8 cellular contexts compared by ENCODE assay signal in the genomic region with DNA sequence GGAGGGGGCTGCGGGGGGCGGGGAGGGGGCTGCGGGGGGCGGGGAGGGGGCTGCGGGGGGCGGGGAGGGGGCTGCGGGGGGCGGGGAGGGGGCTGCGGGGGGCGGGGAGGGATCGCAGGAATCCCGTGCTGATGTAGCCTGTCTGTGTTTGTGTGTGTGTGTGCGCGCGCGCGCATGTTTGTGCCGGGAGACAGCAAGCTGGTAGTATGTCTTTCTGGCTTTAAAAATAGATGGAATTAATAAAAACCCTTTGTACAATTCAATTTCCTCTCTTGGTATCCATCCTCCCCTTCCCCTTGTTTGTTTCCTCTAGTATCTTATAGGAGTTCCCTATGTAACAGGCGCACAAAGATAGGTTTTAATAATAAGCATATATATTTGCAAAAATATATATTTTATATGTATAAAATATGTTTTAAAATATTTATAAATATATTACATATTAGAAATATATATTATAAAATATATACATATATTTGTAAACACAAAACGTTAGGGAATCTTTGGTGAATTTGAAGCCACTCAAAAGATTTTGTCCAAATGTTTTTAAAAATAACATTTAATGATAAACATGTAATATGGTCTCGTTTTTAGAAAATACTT. TPM values are rescaled to one million over a fixed set of nuclear protein-coding genes. Genes with fewer than 3 reads are reported as not detected.
A peak's percentile ranks its signal among the peaks of the same experiment; 100 is the strongest.
DNase-seq lines count a peak whose midpoint lies in the region; FAIRE-seq and TF ChIP-seq lines count a peak whose summit lies in the region.

No MANE protein-coding gene starts in this region.

- H3K4me3 ChIP-seq in AG04450 (ENCODE audit: low read depth, low read length), result peak overlapping the region; percentile 57
- H3K4me3 ChIP-seq in duodenal mucosa (ENCODE audit: low read depth in 1 of 2, low read length in 2 of 2), result peak overlapping the region; percentile 74 to 79
- H3K4me3 ChIP-seq in mesodermal cell (ENCODE audit: extremely low read depth, insufficient read depth, low read length, poor library complexity, severe bottlenecking), result peak overlapping the region; percentile 61

- no peak for FAIRE-seq in D721Med (lab: Jason Lieb, UNC)

- TF ChIP-seq CTCF in AG04450 (IDR thresholded peaks at IDR 0.05; ENCODE audit: low read depth, low read length) (no peak), D721Med (IDR thresholded peaks at IDR 0.05; ENCODE audit: insufficient read depth, missing control alignments) (no peak)

- H3K27ac ChIP-seq in AG04450 (ENCODE audit: low read depth, low read length), result no peak overlapping the region
- no peak overlapping the region for H3K27ac ChIP-seq in duodenal mucosa (ENCODE audit: low read depth, low read length)
- H3K27ac ChIP-seq in mesodermal cell (ENCODE audit: low read depth, low read length, severe bottlenecking), result peak overlapping the region; percentile 98

- H3K27me3 ChIP-seq in AG04450 (ENCODE audit: control insufficient read depth, insufficient read depth, low read length) (peaks cover 2% of the 10 kb centered on the region), duodenal mucosa (ENCODE audit: control insufficient read depth in 1 of 2, insufficient read depth in 2 of 2, low read length in 2 of 2) (peaks cover 0 to 4% of the 10 kb centered on the region in 2 donors)

- no CpG with 5 or more reads among the region's 21 CpGs for WGBS in mesodermal cell (ENCODE audit: insufficient coverage in 2 of 2), 2 experiments

- CTCF ChIA-PET in AG04450 (lab: Charles Lee), result interaction anchor here (0.6 to 1.5 kb wide), 3 partner anchors 12 to 494 kb away, joined by 3 to 5 read pairs (median 4); no protein-coding TSS in a partner anchor

- POLR2A ChIA-PET in AG04450 (lab: Yijun Ruan, JAX), result interaction anchor here (1.3 kb wide), 1 partner anchor 287 kb away, joined by 3 read pairs; no protein-coding TSS in a partner anchor

- DNase-seq in AG04450 (ENCODE audit: low read depth, low spot score), result no peak
- peak; percentile 26 for DNase-seq in NCI-H1105 (lab: John Stamatoyannopoulos, UW)
- DNase-seq in HUDEP-2 (lab: John Stamatoyannopoulos, UW; ENCODE audit: unreplicated experiment in 76 of 76), result no peak
- DNase-seq in activated naive CD4-positive, alpha-beta T cell (lab: John Stamatoyannopoulos, UW), result no peak
- no peak for DNase-seq in mucosa of gallbladder (ENCODE audit: low spot score)
- no peak for DNase-seq in D721Med (ENCODE audit: insufficient read length, low spot score)

- no peaks in the 10 kb centered on the region for H3K36me3 ChIP-seq in duodenal mucosa (ENCODE audit: control insufficient read depth in 1 of 2, insufficient read depth in 2 of 2, low read length in 2 of 2)
- no peaks in the 10 kb centered on the region for H3K36me3 ChIP-seq in mesodermal cell (ENCODE audit: control insufficient read depth, insufficient read depth, low read length)

- H3K9me3 ChIP-seq in AG04450 (ENCODE audit: control insufficient read depth, insufficient read depth, low read length) (no peaks in the 10 kb centered on the region), duodenal mucosa (ENCODE audit: control insufficient read depth in 1 of 2, low read length in 2 of 2) (no peaks in the 10 kb centered on the region), mesodermal cell (ENCODE audit: control insufficient read depth, low read length) (no peaks in the 10 kb centered on the region)

- H3K4me1 ChIP-seq in duodenal mucosa (ENCODE audit: control insufficient read depth in 1 of 2, insufficient read depth in 2 of 2, low read length in 2 of 2) (peaks cover 0 to 5% of the 10 kb centered on the region in 2 donors), mesodermal cell (ENCODE audit: control insufficient read depth, insufficient read depth, low read length, poor library complexity, severe bottlenecking) (peaks cover 16% of the 10 kb centered on the region)

- H3K9ac ChIP-seq in duodenal mucosa (ENCODE audit: low read depth in 1 of 2, low read length in 2 of 2), result no peak overlapping the region

RNA-seq across cellular contexts. Expression of a gene that starts 0.8 kb away (rescaled TPM):
- polyA plus RNA-seq in AG04450 (2011; rRNA removed), result 14.1 and 16.8 TPM in 2 replicates
- 21.2 and 21.4 TPM in 2 replicates for polyA minus RNA-seq in AG04450 (2011; rRNA and poly(A)+ RNA removed)
- 6.4 TPM for polyA plus RNA-seq in mesodermal cell (2013, experiment 1 of 2)
- 5.3 TPM for polyA plus RNA-seq in mesodermal cell (2013, experiment 2 of 2)
- 13.6 TPM for total RNA-seq in mucosa of gallbladder
